ENCODE assay signal across 2 cellular contexts in the genomic region with DNA sequence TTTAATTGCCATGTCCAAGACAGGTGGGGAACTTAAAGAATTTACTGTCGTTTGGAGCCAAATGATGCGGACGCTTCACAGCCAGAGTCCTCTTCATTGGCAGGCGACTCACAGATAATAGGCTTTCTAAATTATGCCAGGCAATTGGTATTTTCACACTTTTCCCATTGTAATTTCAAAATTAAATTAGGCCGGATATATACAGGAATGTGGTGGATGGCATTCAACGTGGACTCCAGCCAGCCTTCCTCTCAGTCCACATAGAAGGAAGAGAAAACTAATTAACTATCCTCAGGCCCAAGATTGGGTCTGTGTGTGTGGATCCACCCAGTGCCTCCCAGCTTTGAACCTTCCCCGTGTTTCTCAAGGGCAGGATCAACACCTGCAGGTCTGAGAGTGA.
TF ChIP-seq lines count a peak whose summit lies in the region.

No MANE protein-coding gene starts in this region.

TF ChIP-seq in H1, 55 proteins besides CTCF, POLR2A, EP300 and RAD21 (continued from another document):
- no peak for TF ChIP-seq SAP30 (IDR thresholded peaks at IDR 0.05; ENCODE audit: insufficient read depth, insufficient replicate concordance, low read length)
- no peak for TF ChIP-seq SP4 (IDR thresholded peaks at IDR 0.05; ENCODE audit: low read length)
- no peak for TF ChIP-seq SP1 (IDR thresholded peaks at IDR 0.05; ENCODE audit: low read depth, low read length)
- no peak for TF ChIP-seq CHD2 (IDR thresholded peaks at IDR 0.05; ENCODE audit: low read length)
- TF ChIP-seq NANOG (IDR thresholded peaks at IDR 0.05; ENCODE audit: insufficient read depth, low read depth, low read length, poor library complexity, severe bottlenecking), result no peak
- TF ChIP-seq, protein P1, sequence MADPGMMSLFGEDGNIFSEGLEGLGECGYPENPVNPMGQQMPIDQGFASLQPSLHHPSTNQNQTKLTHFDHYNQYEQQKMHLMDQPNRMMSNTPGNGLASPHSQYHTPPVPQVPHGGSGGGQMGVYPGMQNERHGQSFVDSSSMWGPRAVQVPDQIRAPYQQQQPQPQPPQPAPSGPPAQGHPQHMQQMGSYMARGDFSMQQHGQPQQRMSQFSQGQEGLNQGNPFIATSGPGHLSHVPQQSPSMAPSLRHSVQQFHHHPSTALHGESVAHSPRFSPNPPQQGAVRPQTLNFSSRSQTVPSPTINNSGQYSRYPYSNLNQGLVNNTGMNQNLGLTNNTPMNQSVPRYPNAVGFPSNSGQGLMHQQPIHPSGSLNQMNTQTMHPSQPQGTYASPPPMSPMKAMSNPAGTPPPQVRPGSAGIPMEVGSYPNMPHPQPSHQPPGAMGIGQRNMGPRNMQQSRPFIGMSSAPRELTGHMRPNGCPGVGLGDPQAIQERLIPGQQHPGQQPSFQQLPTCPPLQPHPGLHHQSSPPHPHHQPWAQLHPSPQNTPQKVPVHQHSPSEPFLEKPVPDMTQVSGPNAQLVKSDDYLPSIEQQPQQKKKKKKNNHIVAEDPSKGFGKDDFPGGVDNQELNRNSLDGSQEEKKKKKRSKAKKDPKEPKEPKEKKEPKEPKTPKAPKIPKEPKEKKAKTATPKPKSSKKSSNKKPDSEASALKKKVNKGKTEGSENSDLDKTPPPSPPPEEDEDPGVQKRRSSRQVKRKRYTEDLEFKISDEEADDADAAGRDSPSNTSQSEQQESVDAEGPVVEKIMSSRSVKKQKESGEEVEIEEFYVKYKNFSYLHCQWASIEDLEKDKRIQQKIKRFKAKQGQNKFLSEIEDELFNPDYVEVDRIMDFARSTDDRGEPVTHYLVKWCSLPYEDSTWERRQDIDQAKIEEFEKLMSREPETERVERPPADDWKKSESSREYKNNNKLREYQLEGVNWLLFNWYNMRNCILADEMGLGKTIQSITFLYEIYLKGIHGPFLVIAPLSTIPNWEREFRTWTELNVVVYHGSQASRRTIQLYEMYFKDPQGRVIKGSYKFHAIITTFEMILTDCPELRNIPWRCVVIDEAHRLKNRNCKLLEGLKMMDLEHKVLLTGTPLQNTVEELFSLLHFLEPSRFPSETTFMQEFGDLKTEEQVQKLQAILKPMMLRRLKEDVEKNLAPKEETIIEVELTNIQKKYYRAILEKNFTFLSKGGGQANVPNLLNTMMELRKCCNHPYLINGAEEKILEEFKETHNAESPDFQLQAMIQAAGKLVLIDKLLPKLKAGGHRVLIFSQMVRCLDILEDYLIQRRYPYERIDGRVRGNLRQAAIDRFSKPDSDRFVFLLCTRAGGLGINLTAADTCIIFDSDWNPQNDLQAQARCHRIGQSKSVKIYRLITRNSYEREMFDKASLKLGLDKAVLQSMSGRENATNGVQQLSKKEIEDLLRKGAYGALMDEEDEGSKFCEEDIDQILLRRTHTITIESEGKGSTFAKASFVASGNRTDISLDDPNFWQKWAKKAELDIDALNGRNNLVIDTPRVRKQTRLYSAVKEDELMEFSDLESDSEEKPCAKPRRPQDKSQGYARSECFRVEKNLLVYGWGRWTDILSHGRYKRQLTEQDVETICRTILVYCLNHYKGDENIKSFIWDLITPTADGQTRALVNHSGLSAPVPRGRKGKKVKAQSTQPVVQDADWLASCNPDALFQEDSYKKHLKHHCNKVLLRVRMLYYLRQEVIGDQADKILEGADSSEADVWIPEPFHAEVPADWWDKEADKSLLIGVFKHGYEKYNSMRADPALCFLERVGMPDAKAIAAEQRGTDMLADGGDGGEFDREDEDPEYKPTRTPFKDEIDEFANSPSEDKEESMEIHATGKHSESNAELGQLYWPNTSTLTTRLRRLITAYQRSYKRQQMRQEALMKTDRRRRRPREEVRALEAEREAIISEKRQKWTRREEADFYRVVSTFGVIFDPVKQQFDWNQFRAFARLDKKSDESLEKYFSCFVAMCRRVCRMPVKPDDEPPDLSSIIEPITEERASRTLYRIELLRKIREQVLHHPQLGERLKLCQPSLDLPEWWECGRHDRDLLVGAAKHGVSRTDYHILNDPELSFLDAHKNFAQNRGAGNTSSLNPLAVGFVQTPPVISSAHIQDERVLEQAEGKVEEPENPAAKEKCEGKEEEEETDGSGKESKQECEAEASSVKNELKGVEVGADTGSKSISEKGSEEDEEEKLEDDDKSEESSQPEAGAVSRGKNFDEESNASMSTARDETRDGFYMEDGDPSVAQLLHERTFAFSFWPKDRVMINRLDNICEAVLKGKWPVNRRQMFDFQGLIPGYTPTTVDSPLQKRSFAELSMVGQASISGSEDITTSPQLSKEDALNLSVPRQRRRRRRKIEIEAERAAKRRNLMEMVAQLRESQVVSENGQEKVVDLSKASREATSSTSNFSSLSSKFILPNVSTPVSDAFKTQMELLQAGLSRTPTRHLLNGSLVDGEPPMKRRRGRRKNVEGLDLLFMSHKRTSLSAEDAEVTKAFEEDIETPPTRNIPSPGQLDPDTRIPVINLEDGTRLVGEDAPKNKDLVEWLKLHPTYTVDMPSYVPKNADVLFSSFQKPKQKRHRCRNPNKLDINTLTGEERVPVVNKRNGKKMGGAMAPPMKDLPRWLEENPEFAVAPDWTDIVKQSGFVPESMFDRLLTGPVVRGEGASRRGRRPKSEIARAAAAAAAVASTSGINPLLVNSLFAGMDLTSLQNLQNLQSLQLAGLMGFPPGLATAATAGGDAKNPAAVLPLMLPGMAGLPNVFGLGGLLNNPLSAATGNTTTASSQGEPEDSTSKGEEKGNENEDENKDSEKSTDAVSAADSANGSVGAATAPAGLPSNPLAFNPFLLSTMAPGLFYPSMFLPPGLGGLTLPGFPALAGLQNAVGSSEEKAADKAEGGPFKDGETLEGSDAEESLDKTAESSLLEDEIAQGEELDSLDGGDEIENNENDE (IDR thresholded peaks at IDR 0.05; ENCODE audit: insufficient replicate concordance, low read length), result no peak
- no peak for TF ChIP-seq BRCA1 (IDR thresholded peaks at IDR 0.05; ENCODE audit: low read depth, low read length)
TF ChIP-seq in H1: peak in this region for 0.

TF ChIP-seq in HepG2, 621 proteins besides CTCF, POLR2A, EP300 and RAD21 (continued from another document):
- TF ChIP-seq FIP1L1 (IDR thresholded peaks at IDR 0.05; ENCODE audit: borderline replicate concordance, insufficient read depth, low read depth, low read length), result no peak
- TF ChIP-seq ZNF282 (IDR thresholded peaks at IDR 0.05; ENCODE audit: partially characterized antibody), result no peak
- no peak for TF ChIP-seq KDM5A (IDR thresholded peaks at IDR 0.05; ENCODE audit: borderline replicate concordance, low read length)
- no peak for TF ChIP-seq ZNF747 (CRISPR knock-in tag; IDR thresholded peaks at IDR 0.05; ENCODE audit: borderline replicate concordance)
- TF ChIP-seq, protein P2, sequence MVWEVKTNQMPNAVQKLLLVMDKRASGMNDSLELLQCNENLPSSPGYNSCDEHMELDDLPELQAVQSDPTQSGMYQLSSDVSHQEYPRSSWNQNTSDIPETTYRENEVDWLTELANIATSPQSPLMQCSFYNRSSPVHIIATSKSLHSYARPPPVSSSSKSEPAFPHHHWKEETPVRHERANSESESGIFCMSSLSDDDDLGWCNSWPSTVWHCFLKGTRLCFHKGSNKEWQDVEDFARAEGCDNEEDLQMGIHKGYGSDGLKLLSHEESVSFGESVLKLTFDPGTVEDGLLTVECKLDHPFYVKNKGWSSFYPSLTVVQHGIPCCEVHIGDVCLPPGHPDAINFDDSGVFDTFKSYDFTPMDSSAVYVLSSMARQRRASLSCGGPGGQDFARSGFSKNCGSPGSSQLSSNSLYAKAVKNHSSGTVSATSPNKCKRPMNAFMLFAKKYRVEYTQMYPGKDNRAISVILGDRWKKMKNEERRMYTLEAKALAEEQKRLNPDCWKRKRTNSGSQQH (CRISPR knock-in tag; IDR thresholded peaks at IDR 0.05; ENCODE audit: low read depth), result no peak
- no peak for TF ChIP-seq TP53 (CRISPR knock-in tag; conservative IDR thresholded peaks at IDR 0.05)
- TF ChIP-seq ZNF773 (CRISPR knock-in tag; IDR thresholded peaks at IDR 0.05; ENCODE audit: borderline replicate concordance), result no peak
- TF ChIP-seq ZNF546 (CRISPR knock-in tag; conservative IDR thresholded peaks at IDR 0.05), result no peak
- no peak for TF ChIP-seq KMT2A (CRISPR knock-in tag; IDR thresholded peaks at IDR 0.05)
- TF ChIP-seq ZNF577 (CRISPR knock-in tag; IDR thresholded peaks at IDR 0.05; ENCODE audit: borderline replicate concordance, low read depth), result no peak
- TF ChIP-seq, protein P3, sequence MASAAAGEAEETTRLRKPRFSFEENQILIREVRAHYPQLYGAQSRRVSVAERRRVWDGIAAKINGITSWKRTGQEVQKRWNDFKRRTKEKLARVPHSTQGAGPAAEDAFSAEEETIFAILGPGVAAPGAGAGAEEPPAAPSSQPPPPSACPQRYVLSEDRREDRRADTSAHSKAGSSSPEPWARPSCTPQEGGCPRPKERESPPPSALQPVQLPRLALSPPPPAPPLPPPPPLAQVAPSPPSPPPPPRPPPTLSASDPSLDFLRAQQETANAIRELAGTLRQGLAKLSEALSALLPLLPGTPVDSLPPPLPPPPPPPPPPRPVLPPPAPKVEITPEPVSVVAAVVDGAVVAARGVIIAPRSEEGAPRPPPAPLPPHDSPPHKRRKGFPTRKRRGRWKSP (CRISPR knock-in tag; IDR thresholded peaks at IDR 0.05), result no peak
- no peak for TF ChIP-seq ZNF253 (CRISPR knock-in tag; IDR thresholded peaks at IDR 0.05; ENCODE audit: borderline replicate concordance)
- no peak for TF ChIP-seq XRCC5 (optimal IDR thresholded peaks at IDR 0.05; ENCODE audit: low read length)
